2 cellular contexts compared by ENCODE assay signal in the genomic region with DNA sequence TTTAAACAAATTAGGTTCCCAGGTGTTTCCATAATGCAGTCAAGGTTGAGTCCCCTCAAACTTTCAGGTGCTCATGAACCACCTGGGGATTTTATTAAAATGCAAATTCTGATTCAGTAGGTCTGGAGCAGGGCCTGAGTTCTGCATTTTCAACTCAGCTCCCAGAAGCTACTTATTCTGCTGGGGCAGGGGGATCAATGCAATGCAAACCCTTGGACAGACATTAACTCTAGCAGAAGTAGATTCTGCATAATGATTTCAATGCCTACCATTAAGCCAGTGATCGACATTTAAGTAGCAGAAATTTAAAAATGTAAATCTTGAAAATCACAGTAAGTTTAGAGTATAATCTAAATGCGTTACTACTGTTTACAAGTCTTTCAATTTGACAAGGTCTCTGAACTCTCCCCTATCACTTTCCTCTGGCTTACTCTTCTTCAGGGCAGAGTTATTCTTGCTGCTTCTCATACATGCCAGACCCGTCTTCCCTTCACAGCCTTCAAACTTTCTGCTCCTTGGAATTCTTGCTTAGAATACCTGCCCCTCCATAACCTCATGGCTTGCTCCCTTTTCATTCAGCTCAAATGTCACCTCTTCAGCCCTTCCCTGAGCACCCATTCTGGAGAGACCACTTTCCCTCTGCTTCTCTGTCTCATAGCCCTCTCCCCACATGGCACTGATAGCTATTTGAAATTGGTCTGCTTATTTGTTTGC.
A peak's percentile ranks its signal among the peaks of the same experiment; 100 is the strongest.
TF ChIP-seq lines count a peak whose summit lies in the region.

No MANE protein-coding gene starts in this region.

TF ChIP-seq in liver, 16 proteins besides CTCF, POLR2A, EP300 and RAD21:
- peak; percentile 1 for TF ChIP-seq NR2F2 (IDR thresholded peaks at IDR 0.05)
- TF ChIP-seq RXRA (IDR thresholded peaks at IDR 0.05) = no peak

TF ChIP-seq in HepG2, 621 proteins besides CTCF, POLR2A, EP300 and RAD21:
- TF ChIP-seq, protein P1, sequence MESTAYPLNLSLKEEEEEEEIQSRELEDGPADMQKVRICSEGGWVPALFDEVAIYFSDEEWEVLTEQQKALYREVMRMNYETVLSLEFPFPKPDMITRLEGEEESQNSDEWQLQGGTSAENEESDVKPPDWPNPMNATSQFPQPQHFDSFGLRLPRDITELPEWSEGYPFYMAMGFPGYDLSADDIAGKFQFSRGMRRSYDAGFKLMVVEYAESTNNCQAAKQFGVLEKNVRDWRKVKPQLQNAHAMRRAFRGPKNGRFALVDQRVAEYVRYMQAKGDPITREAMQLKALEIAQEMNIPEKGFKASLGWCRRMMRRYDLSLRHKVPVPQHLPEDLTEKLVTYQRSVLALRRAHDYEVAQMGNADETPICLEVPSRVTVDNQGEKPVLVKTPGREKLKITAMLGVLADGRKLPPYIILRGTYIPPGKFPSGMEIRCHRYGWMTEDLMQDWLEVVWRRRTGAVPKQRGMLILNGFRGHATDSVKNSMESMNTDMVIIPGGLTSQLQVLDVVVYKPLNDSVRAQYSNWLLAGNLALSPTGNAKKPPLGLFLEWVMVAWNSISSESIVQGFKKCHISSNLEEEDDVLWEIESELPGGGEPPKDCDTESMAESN (CRISPR knock-in tag; conservative IDR thresholded peaks at IDR 0.05) = no peak
- TF ChIP-seq ATM (IDR thresholded peaks at IDR 0.05; ENCODE audit: borderline replicate concordance) = no peak
- no peak for TF ChIP-seq HCFC1 (IDR thresholded peaks at IDR 0.05; ENCODE audit: low read depth, low read length)
- TF ChIP-seq ZNF670 (CRISPR knock-in tag; IDR thresholded peaks at IDR 0.05; ENCODE audit: borderline replicate concordance) = no peak
- TF ChIP-seq MAFK (conservative IDR thresholded peaks at IDR 0.05 in 1 of 2, IDR thresholded peaks at IDR 0.05 in 1 of 2; ENCODE audit: low read length in 2 of 2) = no peak
- TF ChIP-seq MATR3 (CRISPR knock-in tag; IDR thresholded peaks at IDR 0.05) = no peak
- TF ChIP-seq, protein P2, sequence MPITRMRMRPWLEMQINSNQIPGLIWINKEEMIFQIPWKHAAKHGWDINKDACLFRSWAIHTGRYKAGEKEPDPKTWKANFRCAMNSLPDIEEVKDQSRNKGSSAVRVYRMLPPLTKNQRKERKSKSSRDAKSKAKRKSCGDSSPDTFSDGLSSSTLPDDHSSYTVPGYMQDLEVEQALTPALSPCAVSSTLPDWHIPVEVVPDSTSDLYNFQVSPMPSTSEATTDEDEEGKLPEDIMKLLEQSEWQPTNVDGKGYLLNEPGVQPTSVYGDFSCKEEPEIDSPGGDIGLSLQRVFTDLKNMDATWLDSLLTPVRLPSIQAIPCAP (CRISPR knock-in tag; IDR thresholded peaks at IDR 0.05; ENCODE audit: low read depth) = no peak
- no peak for TF ChIP-seq JUND (CRISPR knock-in tag; IDR thresholded peaks at IDR 0.05)
- no peak for TF ChIP-seq ZFP36L2 (CRISPR knock-in tag; IDR thresholded peaks at IDR 0.05)
- TF ChIP-seq, protein P3, sequence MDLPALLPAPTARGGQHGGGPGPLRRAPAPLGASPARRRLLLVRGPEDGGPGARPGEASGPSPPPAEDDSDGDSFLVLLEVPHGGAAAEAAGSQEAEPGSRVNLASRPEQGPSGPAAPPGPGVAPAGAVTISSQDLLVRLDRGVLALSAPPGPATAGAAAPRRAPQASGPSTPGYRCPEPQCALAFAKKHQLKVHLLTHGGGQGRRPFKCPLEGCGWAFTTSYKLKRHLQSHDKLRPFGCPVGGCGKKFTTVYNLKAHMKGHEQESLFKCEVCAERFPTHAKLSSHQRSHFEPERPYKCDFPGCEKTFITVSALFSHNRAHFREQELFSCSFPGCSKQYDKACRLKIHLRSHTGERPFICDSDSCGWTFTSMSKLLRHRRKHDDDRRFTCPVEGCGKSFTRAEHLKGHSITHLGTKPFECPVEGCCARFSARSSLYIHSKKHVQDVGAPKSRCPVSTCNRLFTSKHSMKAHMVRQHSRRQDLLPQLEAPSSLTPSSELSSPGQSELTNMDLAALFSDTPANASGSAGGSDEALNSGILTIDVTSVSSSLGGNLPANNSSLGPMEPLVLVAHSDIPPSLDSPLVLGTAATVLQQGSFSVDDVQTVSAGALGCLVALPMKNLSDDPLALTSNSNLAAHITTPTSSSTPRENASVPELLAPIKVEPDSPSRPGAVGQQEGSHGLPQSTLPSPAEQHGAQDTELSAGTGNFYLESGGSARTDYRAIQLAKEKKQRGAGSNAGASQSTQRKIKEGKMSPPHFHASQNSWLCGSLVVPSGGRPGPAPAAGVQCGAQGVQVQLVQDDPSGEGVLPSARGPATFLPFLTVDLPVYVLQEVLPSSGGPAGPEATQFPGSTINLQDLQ (CRISPR knock-in tag; IDR thresholded peaks at IDR 0.05) = no peak
- no peak for TF ChIP-seq EHMT2 (IDR thresholded peaks at IDR 0.05; ENCODE audit: borderline replicate concordance, low read depth, low read length)
- TF ChIP-seq ZNF253 (CRISPR knock-in tag; IDR thresholded peaks at IDR 0.05; ENCODE audit: borderline replicate concordance) = no peak
- no peak for TF ChIP-seq JUNB (CRISPR knock-in tag; IDR thresholded peaks at IDR 0.05; ENCODE audit: borderline replicate concordance)
- TF ChIP-seq POLR2AphosphoS5 (IDR thresholded peaks at IDR 0.05; ENCODE audit: low read depth, low read length) = no peak
